8 cellular contexts compared by ENCODE assay signal in genomic region chr12:108514973-108515814, GRCh38. TPM values are rescaled to one million over a fixed set of nuclear protein-coding genes. Genes with fewer than 3 reads are reported as not detected.
DNase-seq lines count a peak whose midpoint lies in the region; ATAC-seq and TF ChIP-seq lines count a peak whose summit lies in the region.

FICD (plus strand) TSS chr12:108515277; CDS start chr12:108516973, 1,696 bp downstream.

- H3K9me3 ChIP-seq in adrenal gland (replicated peaks in 1 of 3) (no peaks in the 10 kb centered on the region), heart right ventricle (no peaks in the 10 kb centered on the region), upper lobe of right lung (no peaks in the 10 kb centered on the region)

- TF ChIP-seq CTCF in adrenal gland (IDR thresholded peaks at IDR 0.05) (no peak), heart right ventricle (IDR thresholded peaks at IDR 0.05) (no peak), upper lobe of right lung (IDR thresholded peaks at IDR 0.05) (no peak)

- WGBS in adrenal gland, 4 donors = 0 to 1% (median 1%) methylated on average over 22 to 66 of the region's 67 CpGs
- WGBS in heart right ventricle, 2 donors = 0 to 1% methylated on average over 65 to 67 of the region's 67 CpGs

- ATAC-seq in HG02884 (IDR thresholded peaks at IDR 0.05; ENCODE audit: unreplicated experiment) (peak; percentile 79), heart right ventricle (peak; percentile 93 to 98 (median 97)), upper lobe of right lung (peak; percentile 96)

- H3K27me3 ChIP-seq in adrenal gland = no peaks in the 10 kb centered on the region
- H3K27me3 ChIP-seq in heart right ventricle = peaks cover 0 to 2% (median 0%) of the 10 kb centered on the region in 7 donors
- H3K27me3 ChIP-seq in upper lobe of right lung = no peaks in the 10 kb centered on the region

- intact Hi-C loops in adrenal gland (cut with DNase I) = loop anchor here in 1 of 2 donors (10.0 kb wide), 1 partner anchor 100 kb away; no protein-coding TSS in a partner anchor
- intact Hi-C loops in heart right ventricle (cut with DNase I) = loop anchor here in 5 of 10 donors (5.0 to 10.0 kb wide), 4 partner anchors 418 to 598 kb away; no protein-coding TSS in a partner anchor
- intact Hi-C loops in posterior cingulate gyrus (cut with DNase I) = loop anchor here (5.0 to 10.0 kb wide), 4 partner anchors 47 to 830 kb away; partner anchors contain the start of genes ISCU, PWP1 and SART3
- intact Hi-C loops in upper lobe of right lung (cut with DNase I) = no loop called here

- DNase-seq in NCI-H146 treated with DMSO at 0.1 percent for 48 hours (lab: John Stamatoyannopoulos, UW; ENCODE audit: unreplicated experiment) = peak; percentile 98
- DNase-seq in T-helper 1 cell = peak; percentile 99 to 100 (median 99)
- DNase-seq in adrenal gland = peak; percentile 99 to 100 (median 100)
- DNase-seq in heart right ventricle = peak; percentile 100
- peak; percentile 100 for DNase-seq in posterior cingulate gyrus
- DNase-seq in upper lobe of right lung = peak; percentile 100

- peak within 1 kb of the TSS; percentile 54 to 89 (median 63) for H3K4me3 ChIP-seq in adrenal gland
- H3K4me3 ChIP-seq in heart right ventricle = peak within 1 kb of the TSS; percentile 65 to 96 (median 79)
- H3K4me3 ChIP-seq in upper lobe of right lung = peak within 1 kb of the TSS; percentile 86

- H3K4me1 ChIP-seq in adrenal gland (replicated peaks in 1 of 2) = peaks cover 24 to 25% of the 10 kb centered on the region in 2 donors
- H3K4me1 ChIP-seq in heart right ventricle = peaks cover 0 to 29% (median 16%) of the 10 kb centered on the region in 9 donors
- peaks cover 11% of the 10 kb centered on the region for H3K4me1 ChIP-seq in upper lobe of right lung

- TF ChIP-seq POLR2A in GM15510 (IDR thresholded peaks at IDR 0.05; ENCODE audit: borderline replicate concordance, extremely low read depth, insufficient read length) (peak; percentile 59), adrenal gland (IDR thresholded peaks at IDR 0.05) (peak in 1 of 2 donors; percentile 51)

- H3K36me3 ChIP-seq in adrenal gland (replicated peaks in 1 of 2) (peaks cover 0 to 24% of the 10 kb centered on the region in 2 donors), heart right ventricle (peaks cover 0 to 35% (median 19%) of the 10 kb centered on the region in 9 donors), upper lobe of right lung (peaks cover 29% of the 10 kb centered on the region)

- H3K27ac ChIP-seq in adrenal gland (peak within 1 kb of the TSS in 4 of 5 donors; percentile 38 to 89 (median 60)), heart right ventricle (peak within 1 kb of the TSS in 9 of 10 donors; percentile 19 to 92 (median 73)), upper lobe of right lung (peak within 1 kb of the TSS; percentile 74)

RNA-seq across cellular contexts. Expression of gene FICD, which starts in this region (rescaled TPM):
- total RNA-seq in adrenal gland (10 to 100 TPM in 7 of 8 donors, 1 to 10 TPM in 1; 6.2 to 77.5 (median 13.0) TPM), heart right ventricle (1 to 10 TPM; 2.1 to 4.4 (median 2.8) TPM), upper lobe of right lung (10.3 TPM)
- polyA plus RNA-seq in adrenal gland (10 to 100 TPM in 1 of 3 donors, 1 to 10 TPM in 2; 2.7 to 71.6 (median 2.8) TPM), heart right ventricle (1 to 10 TPM; 2.1 to 3.7 TPM)

Comparison
In these comparisons a context has a peak if more than half of its experiments do, and no peak if none do; other contexts are left out.
1. Peak in every context shown above with its lines: DNase-seq, ATAC-seq, H3K4me3 ChIP-seq and H3K27ac ChIP-seq.